Comparison of ENCODE assay signal across 1 cellular context in genomic region chr7:107167483-107168232, GRCh38.
A peak's percentile ranks its signal among the peaks of the same experiment; 100 is the strongest.
TF ChIP-seq lines count a peak whose summit lies in the region.

No MANE protein-coding gene starts in this region.

TF ChIP-seq in K562, 482 proteins besides CTCF, POLR2A, EP300 and RAD21 (continued from another document):
- 0 out of 2 replicates have a peak, but pooled peaks have one; percentile 9 for TF ChIP-seq ZNF407 (IDR thresholded peaks at IDR 0.05; ENCODE audit: low read depth)
- no peak for TF ChIP-seq HDAC1 (IDR thresholded peaks at IDR 0.05)
- TF ChIP-seq NCOA1 (IDR thresholded peaks at IDR 0.05; ENCODE audit: low read depth) = peak; percentile 73; the same call in 1 of the 2 replicates
- peak; percentile 33 for TF ChIP-seq MXI1 (IDR thresholded peaks at IDR 0.05; ENCODE audit: low read depth, low read length)
- no peak for TF ChIP-seq HSF4 (CRISPR knock-in tag; IDR thresholded peaks at IDR 0.05; ENCODE audit: borderline replicate concordance)
- TF ChIP-seq, protein P1, sequence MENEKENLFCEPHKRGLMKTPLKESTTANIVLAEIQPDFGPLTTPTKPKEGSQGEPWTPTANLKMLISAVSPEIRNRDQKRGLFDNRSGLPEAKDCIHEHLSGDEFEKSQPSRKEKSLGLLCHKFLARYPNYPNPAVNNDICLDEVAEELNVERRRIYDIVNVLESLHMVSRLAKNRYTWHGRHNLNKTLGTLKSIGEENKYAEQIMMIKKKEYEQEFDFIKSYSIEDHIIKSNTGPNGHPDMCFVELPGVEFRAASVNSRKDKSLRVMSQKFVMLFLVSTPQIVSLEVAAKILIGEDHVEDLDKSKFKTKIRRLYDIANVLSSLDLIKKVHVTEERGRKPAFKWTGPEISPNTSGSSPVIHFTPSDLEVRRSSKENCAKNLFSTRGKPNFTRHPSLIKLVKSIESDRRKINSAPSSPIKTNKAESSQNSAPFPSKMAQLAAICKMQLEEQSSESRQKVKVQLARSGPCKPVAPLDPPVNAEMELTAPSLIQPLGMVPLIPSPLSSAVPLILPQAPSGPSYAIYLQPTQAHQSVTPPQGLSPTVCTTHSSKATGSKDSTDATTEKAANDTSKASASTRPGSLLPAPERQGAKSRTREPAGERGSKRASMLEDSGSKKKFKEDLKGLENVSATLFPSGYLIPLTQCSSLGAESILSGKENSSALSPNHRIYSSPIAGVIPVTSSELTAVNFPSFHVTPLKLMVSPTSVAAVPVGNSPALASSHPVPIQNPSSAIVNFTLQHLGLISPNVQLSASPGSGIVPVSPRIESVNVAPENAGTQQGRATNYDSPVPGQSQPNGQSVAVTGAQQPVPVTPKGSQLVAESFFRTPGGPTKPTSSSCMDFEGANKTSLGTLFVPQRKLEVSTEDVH (IDR thresholded peaks at IDR 0.05; ENCODE audit: low read depth, partially characterized antibody) = peak; percentile 50
- TF ChIP-seq WHSC1 (IDR thresholded peaks at IDR 0.05; ENCODE audit: low read length) = no peak
- TF ChIP-seq OTX1 (CRISPR knock-in tag; IDR thresholded peaks at IDR 0.05) = 0 out of 2 replicates have a peak, but pooled peaks have one; percentile 56
- TF ChIP-seq CXXC5 (CRISPR knock-in tag; IDR thresholded peaks at IDR 0.05) = peak; percentile 16
- TF ChIP-seq, protein P2, sequence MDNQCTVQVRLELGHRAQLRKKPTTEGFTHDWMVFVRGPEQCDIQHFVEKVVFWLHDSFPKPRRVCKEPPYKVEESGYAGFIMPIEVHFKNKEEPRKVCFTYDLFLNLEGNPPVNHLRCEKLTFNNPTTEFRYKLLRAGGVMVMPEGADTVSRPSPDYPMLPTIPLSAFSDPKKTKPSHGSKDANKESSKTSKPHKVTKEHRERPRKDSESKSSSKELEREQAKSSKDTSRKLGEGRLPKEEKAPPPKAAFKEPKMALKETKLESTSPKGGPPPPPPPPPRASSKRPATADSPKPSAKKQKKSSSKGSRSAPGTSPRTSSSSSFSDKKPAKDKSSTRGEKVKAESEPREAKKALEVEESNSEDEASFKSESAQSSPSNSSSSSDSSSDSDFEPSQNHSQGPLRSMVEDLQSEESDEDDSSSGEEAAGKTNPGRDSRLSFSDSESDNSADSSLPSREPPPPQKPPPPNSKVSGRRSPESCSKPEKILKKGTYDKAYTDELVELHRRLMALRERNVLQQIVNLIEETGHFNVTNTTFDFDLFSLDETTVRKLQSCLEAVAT (IDR thresholded peaks at IDR 0.05) = peak in 1 of 2 experiments; percentile 62; a peak in 2 of 4 replicates
- peak; percentile 12; the same call in 1 of the 2 replicates for TF ChIP-seq ZNF23 (CRISPR knock-in tag; IDR thresholded peaks at IDR 0.05)
- TF ChIP-seq, protein P3, sequence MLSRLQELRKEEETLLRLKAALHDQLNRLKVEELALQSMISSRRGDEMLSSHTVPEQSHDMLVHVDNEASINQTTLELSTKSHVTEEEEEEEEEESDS (CRISPR knock-in tag; IDR thresholded peaks at IDR 0.05) = no peak
- peak; percentile 46 for TF ChIP-seq SMARCC2 (IDR thresholded peaks at IDR 0.05; ENCODE audit: low read depth)
- no peak for TF ChIP-seq MAFF (IDR thresholded peaks at IDR 0.05; ENCODE audit: low read length)
- TF ChIP-seq PHF21A (IDR thresholded peaks at IDR 0.05; ENCODE audit: borderline replicate concordance, low read depth) = no peak
- TF ChIP-seq ZNF41 (CRISPR knock-in tag; conservative IDR thresholded peaks at IDR 0.05) = no peak
- peak in 1 of 2 experiments; percentile 62; a peak in 2 of 4 replicates for TF ChIP-seq SIN3A (IDR thresholded peaks at IDR 0.05; ENCODE audit: borderline replicate concordance in 2 of 2, control insufficient read depth in 1 of 2, low read depth in 2 of 2, low read length in 2 of 2)
- TF ChIP-seq CHD4 (IDR thresholded peaks at IDR 0.05; ENCODE audit: insufficient read depth, insufficient replicate concordance, low read depth, low read length, poor library complexity, severe bottlenecking) = no peak
- no peak for TF ChIP-seq HNRNPH1 (optimal IDR thresholded peaks at IDR 0.05; ENCODE audit: low read depth, low read length)
- no peak for TF ChIP-seq IFI16 (CRISPR knock-in tag; IDR thresholded peaks at IDR 0.05)
- TF ChIP-seq ZBTB8A (IDR thresholded peaks at IDR 0.05; ENCODE audit: partially characterized antibody) = no peak
- TF ChIP-seq TBL1XR1 (IDR thresholded peaks at IDR 0.05; ENCODE audit: low read length in 2 of 2) = peak in 1 of 2 experiments; percentile 64; a peak in 1 of 4 replicates
- TF ChIP-seq ZNF239 (CRISPR knock-in tag; IDR thresholded peaks at IDR 0.05) = no peak
- TF ChIP-seq PRPF4 (IDR thresholded peaks at IDR 0.05; ENCODE audit: insufficient read depth, low read depth, low read length, poor library complexity, severe bottlenecking) = no peak
- TF ChIP-seq ZBED1 (IDR thresholded peaks at IDR 0.05) = no peak
- peak; percentile 86 for TF ChIP-seq CREB1 (IDR thresholded peaks at IDR 0.05)
- no peak for TF ChIP-seq CREB1 (CRISPR knock-in tag; IDR thresholded peaks at IDR 0.05)
- peak; percentile 5; the same call in 1 of the 2 replicates for TF ChIP-seq MTA2 (IDR thresholded peaks at IDR 0.05; ENCODE audit: low read depth)
- TF ChIP-seq NFRKB (IDR thresholded peaks at IDR 0.05; ENCODE audit: low read depth) = peak; percentile 98
TF ChIP-seq in K562: peak in this region for 119.
